In the genomic region with DNA sequence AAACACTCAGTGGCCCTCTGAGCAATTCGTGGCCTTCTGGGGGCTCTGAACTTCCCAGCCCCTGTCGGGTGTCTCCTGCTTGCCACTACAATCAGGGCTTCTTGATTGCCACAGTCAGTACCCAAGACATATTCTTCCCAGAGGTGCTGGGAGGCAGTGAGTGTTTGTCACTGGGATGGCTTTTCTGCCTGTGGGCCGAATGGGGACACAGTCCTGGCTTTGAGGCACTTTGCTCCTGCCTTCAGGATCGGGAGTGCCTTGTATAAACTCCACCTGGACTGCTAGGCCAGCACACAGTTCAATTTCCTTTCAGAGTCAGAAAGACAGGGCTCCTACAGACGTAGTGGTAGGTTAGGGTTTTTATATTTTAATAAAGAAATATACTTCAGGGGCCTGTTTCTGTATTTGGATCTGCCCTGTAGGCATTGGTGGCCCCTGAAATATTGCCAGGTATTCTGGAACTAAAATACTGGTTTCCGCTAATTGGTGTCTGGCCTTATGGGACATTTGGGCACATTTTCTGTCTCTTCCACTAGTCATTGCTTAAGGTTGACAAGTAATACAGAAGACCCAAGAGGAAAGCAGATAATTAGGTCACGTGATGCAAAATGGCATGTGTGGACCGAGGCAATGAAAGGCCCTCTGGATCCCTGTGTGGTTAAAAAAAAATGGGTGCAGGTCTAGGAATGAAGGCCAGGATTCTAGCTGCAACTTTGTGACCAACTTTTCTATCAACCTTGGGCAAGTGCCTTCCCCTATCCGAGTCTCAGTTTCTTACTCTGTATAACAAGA, we compare ENCODE assay signal across 2 cellular contexts.
TF ChIP-seq lines count a peak whose summit lies in the region.

No MANE protein-coding gene starts in this region.

TF ChIP-seq in HepG2, 621 proteins besides CTCF, POLR2A, EP300 and RAD21:
- TF ChIP-seq MLXIP (CRISPR knock-in tag; IDR thresholded peaks at IDR 0.05; ENCODE audit: borderline replicate concordance) (no peak), HMG20B (CRISPR knock-in tag; conservative IDR thresholded peaks at IDR 0.05) (no peak), MEIS2 (CRISPR knock-in tag; IDR thresholded peaks at IDR 0.05) (no peak), RAD51 (IDR thresholded peaks at IDR 0.05; ENCODE audit: borderline replicate concordance) (peak; percentile 76; the same call in 1 of the 2 replicates), FOSL1 (CRISPR knock-in tag; IDR thresholded peaks at IDR 0.05; ENCODE audit: borderline replicate concordance) (no peak), ZSCAN5A (CRISPR knock-in tag; IDR thresholded peaks at IDR 0.05; ENCODE audit: borderline replicate concordance) (no peak), DPF2 (CRISPR knock-in tag; IDR thresholded peaks at IDR 0.05; ENCODE audit: borderline replicate concordance, low read depth) (no peak), FUBP1 (CRISPR knock-in tag; IDR thresholded peaks at IDR 0.05; ENCODE audit: borderline replicate concordance) (no peak)
- TF ChIP-seq, protein P1, sequence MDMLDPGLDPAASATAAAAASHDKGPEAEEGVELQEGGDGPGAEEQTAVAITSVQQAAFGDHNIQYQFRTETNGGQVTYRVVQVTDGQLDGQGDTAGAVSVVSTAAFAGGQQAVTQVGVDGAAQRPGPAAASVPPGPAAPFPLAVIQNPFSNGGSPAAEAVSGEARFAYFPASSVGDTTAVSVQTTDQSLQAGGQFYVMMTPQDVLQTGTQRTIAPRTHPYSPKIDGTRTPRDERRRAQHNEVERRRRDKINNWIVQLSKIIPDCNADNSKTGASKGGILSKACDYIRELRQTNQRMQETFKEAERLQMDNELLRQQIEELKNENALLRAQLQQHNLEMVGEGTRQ (IDR thresholded peaks at IDR 0.05; ENCODE audit: low read depth, low read length), result peak; percentile 44; the same call in 1 of the 2 replicates
- TF ChIP-seq, protein P1 (CRISPR knock-in tag; IDR thresholded peaks at IDR 0.05; ENCODE audit: borderline replicate concordance), result no peak

TF ChIP-seq in K562, 482 proteins besides CTCF, POLR2A, EP300 and RAD21:
- peak; percentile 29 for TF ChIP-seq CBFA2T2 (conservative IDR thresholded peaks at IDR 0.05)
- no peak for TF ChIP-seq SETDB1 (IDR thresholded peaks at IDR 0.05; ENCODE audit: low read length)
- peak; percentile 91 for TF ChIP-seq TFE3 (CRISPR knock-in tag; IDR thresholded peaks at IDR 0.05)
- TF ChIP-seq, protein P1 (CRISPR knock-in tag; IDR thresholded peaks at IDR 0.05), result peak; percentile 55
- TF ChIP-seq ZNF830 (CRISPR knock-in tag; IDR thresholded peaks at IDR 0.05), result no peak
- 0 out of 2 replicates have a peak, but pooled peaks have one; percentile 41 for TF ChIP-seq TOE1 (IDR thresholded peaks at IDR 0.05; ENCODE audit: borderline replicate concordance)
- TF ChIP-seq TOE1 (CRISPR knock-in tag; IDR thresholded peaks at IDR 0.05; ENCODE audit: borderline replicate concordance, low read depth), result no peak
- peak; percentile 78 for TF ChIP-seq RAD51 (IDR thresholded peaks at IDR 0.05; ENCODE audit: borderline replicate concordance, low read depth)
